Comparison of ENCODE assay signal across 13 cellular contexts in genomic region chr22:46107753-46108563, GRCh38. TPM values are rescaled to one million over a fixed set of nuclear protein-coding genes. Genes with fewer than 3 reads are reported as not detected.
DNase-seq lines count a peak whose midpoint lies in the region; ATAC-seq, FAIRE-seq and TF ChIP-seq lines count a peak whose summit lies in the region.
"Had no signal": no experiment of that assay in that cellular context is flagged by ENCODE, and none has a peak within 500 bp of the region (broad histone marks: within the 10 kb centered on the region; RNA-seq: fewer than 3 reads in every experiment).

No MANE protein-coding gene starts in this region.

- DNase-seq in RWPE1 (ENCODE audit: low spot score): no peak
- DNase-seq in esophagus muscularis mucosa (ENCODE audit: extremely low spot score): no peak
- peak in 1 of 2 donors; percentile 78 for DNase-seq in upper lobe of left lung
- DNase-seq in NCI-H526 (lab: John Stamatoyannopoulos, UW): no peak
- no peak for DNase-seq in SHP77 treated with DMSO at 0.1 percent for 48 hours (lab: John Stamatoyannopoulos, UW)
- DNase-seq in frontal cortex (ENCODE audit: low spot score in 2 of 2): no peak
- DNase-seq: activated T-cell treated with anti-CD3 and anti-CD28 coated beads, Interleukin-2, amount 50 U/mL, for 24 hours; naive thymus-derived CD8-positive, alpha-beta T cell; OCI-M1; stimulated activated CD4-positive, alpha-beta T cell treated with anti-CD3 and anti-CD28 coated beads, Interleukin-1b, Interleukin-23, amount 100 ng/mL, for 48 hours had no signal

- WGBS in esophagus muscularis mucosa: 63% methylated on average over 17 of the region's 22 CpGs
- WGBS in upper lobe of left lung, 2 donors: 63 to 77% methylated on average over 8 to 20 of the region's 22 CpGs

- TF ChIP-seq CTCF in RWPE1 (conservative IDR thresholded peaks at IDR 0.05; ENCODE audit: low read depth) (no peak), esophagus muscularis mucosa (IDR thresholded peaks at IDR 0.05) (no peak), upper lobe of left lung (IDR thresholded peaks at IDR 0.05) (no peak)

- H3K4me3 ChIP-seq in esophagus muscularis mucosa: no peak overlapping the region
- H3K4me3 ChIP-seq in muscle layer of colon (ENCODE audit: low read depth in 1 of 2, low read length in 2 of 2): peak overlapping the region in 1 of 2 donors; percentile 16
- H3K4me3 ChIP-seq in upper lobe of left lung: no peak overlapping the region
- H3K4me3 ChIP-seq: K562 had no signal

- H3K27ac ChIP-seq in RWPE1 (peak overlapping the region; percentile 99), esophagus muscularis mucosa (replicated peaks in 1 of 4) (peak overlapping the region; percentile 77 to 85 (median 81)), muscle layer of colon (ENCODE audit: low read depth, low read length) (peak overlapping the region; percentile 75), upper lobe of left lung (peak overlapping the region; percentile 78 to 93 (median 86))

- ATAC-seq in upper lobe of left lung (ENCODE audit: low FRiP score in 2 of 2): no peak
- ATAC-seq in HG02981 (IDR thresholded peaks at IDR 0.05; ENCODE audit: unreplicated experiment): no peak
- ATAC-seq: K562; naive thymus-derived CD8-positive, alpha-beta T cell had no signal

- intact Hi-C loops in esophagus muscularis mucosa (cut with DNase I): no loop called here

- no peaks in the 10 kb centered on the region for H3K27me3 ChIP-seq in esophagus muscularis mucosa
- H3K27me3 ChIP-seq in muscle layer of colon (ENCODE audit: control insufficient read depth in 1 of 2, insufficient read depth in 2 of 2, low read length in 2 of 2): no peaks in the 10 kb centered on the region
- no peaks in the 10 kb centered on the region for H3K27me3 ChIP-seq in upper lobe of left lung

- TF ChIP-seq EP300 in esophagus muscularis mucosa (IDR thresholded peaks at IDR 0.05) (no peak), upper lobe of left lung (IDR thresholded peaks at IDR 0.05) (no peak)

- TF ChIP-seq POLR2A in esophagus muscularis mucosa (IDR thresholded peaks at IDR 0.05; ENCODE audit: low read depth) (no peak), upper lobe of left lung (IDR thresholded peaks at IDR 0.05) (peak in 1 of 4 donors; percentile 3)

- POLR2A ChIA-PET in RWPE1 (lab: Yijun Ruan, JAX; ENCODE audit: low non-redundant PET): no interaction called here

- peaks cover 96 to 100% (median 99%) of the 10 kb centered on the region in 4 donors for H3K4me1 ChIP-seq in esophagus muscularis mucosa
- peaks cover 87% of the 10 kb centered on the region for H3K4me1 ChIP-seq in muscle layer of colon (ENCODE audit: insufficient read depth, low read length)
- H3K4me1 ChIP-seq in upper lobe of left lung: peaks cover 74 to 90% (median 78%) of the 10 kb centered on the region in 4 donors

- H3K9me3 ChIP-seq in esophagus muscularis mucosa: no peaks in the 10 kb centered on the region
- H3K9me3 ChIP-seq in muscle layer of colon (ENCODE audit: low read length): no peaks in the 10 kb centered on the region
- no peaks in the 10 kb centered on the region for H3K9me3 ChIP-seq in upper lobe of left lung

- H3K36me3 ChIP-seq in esophagus muscularis mucosa (peaks cover 25 to 89% (median 73%) of the 10 kb centered on the region in 4 donors), muscle layer of colon (ENCODE audit: insufficient read depth, low read length) (peaks cover 39% of the 10 kb centered on the region), upper lobe of left lung (peaks cover 3 to 78% (median 63%) of the 10 kb centered on the region in 4 donors)

- no peak overlapping the region for H3K9ac ChIP-seq in muscle layer of colon (ENCODE audit: low read length)

- CTCF ChIA-PET in RWPE1 (lab: Yijun Ruan, JAX): interaction anchor here (0.6 kb wide), 1 partner anchor 94 kb away, joined by 3 read pairs; no protein-coding TSS in a partner anchor

- no peak for FAIRE-seq in frontal cortex (lab: Jason Lieb, UNC)
- FAIRE-seq: K562 had no signal

RNA-seq across cellular contexts. Expression of gene PPARA, which starts 42.4 kb away (rescaled TPM):
- 10 to 100 TPM; 17.0 to 50.9 (median 26.8) TPM for total RNA-seq in esophagus muscularis mucosa
- 10 to 100 TPM; 10.2 to 27.0 (median 20.9) TPM for total RNA-seq in upper lobe of left lung
- total RNA-seq in frontal cortex: 4.9 TPM
